Comparison of ENCODE assay signal across 25 cellular contexts in the genomic region with DNA sequence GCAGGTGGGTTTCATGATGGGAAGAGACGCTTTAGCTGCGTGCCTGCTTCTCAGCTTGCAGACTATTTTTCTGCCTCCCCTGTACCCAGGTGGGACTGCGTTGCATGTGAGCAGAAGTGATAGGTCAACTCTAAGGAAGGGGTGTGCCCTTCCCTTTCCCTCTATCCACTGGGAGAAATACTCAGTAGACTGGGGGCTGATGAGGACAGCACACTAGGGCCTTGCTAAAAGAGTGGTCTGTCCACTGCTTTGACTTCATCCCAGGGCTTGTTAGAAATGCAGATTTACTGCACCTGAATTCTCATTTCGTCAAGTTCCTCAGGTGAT.
"Had no signal": no experiment of that assay in that cellular context is flagged by ENCODE, and none has a peak within 500 bp of the region (broad histone marks: within the 10 kb centered on the region; RNA-seq: fewer than 3 reads in every experiment).

No MANE protein-coding gene starts in this region.

- DNase-seq: activated CD4-positive, alpha-beta memory T cell treated with anti-CD3 and anti-CD28 coated beads for 36 hours; activated CD4-positive, CD25-positive, alpha-beta regulatory T cell treated with anti-CD3 and anti-CD28 coated beads, Interleukin-2, amount 50 U/mL, for 72 hours; activated CD8-positive, alpha-beta memory T cell treated with anti-CD3 and anti-CD28 coated beads, Interleukin-2, amount 50 U/mL, for 48 hours; activated gamma-delta T cell; activated naive CD4-positive, alpha-beta T cell treated with anti-CD3 and anti-CD28 coated beads, Interleukin-2, amount 50 U/mL, for 16 hours; activated T-cell treated with anti-CD3 and anti-CD28 coated beads, Interleukin-2, amount 50 U/mL, for 24 hours; central memory CD4-positive, alpha-beta T cell; endodermal cell; foreskin fibroblast; hippocampal formation; left cardiac atrium; left ventricle myocardium superior; naive thymus-derived CD8-positive, alpha-beta T cell; spleen; stimulated activated naive CD4-positive, alpha-beta T cell treated with Interleukin-2 at 50 U/mL for 16 hours; T1000; WERI-Rb-1 had no signal

- H3K4me3 ChIP-seq: breast epithelium, neural progenitor cell, right atrium auricular region, spleen, tibial nerve had no signal

- H3K9ac ChIP-seq: neural progenitor cell had no signal

- H3K4me1 ChIP-seq: breast epithelium, neural progenitor cell, right atrium auricular region, tibial nerve had no signal

- H3K4me1 Mint-ChIP-seq: endodermal cell, mesothelial cell of epicardium had no signal

- H3K36me3 ChIP-seq: breast epithelium, neural progenitor cell, WERI-Rb-1 had no signal

- H3K27me3 Mint-ChIP-seq: activated CD4-positive, alpha-beta memory T cell treated with anti-CD3 and anti-CD28 coated beads for 36 hours; activated CD4-positive, alpha-beta T cell treated with anti-CD3 and anti-CD28 coated beads, Interleukin-2, amount 10 ng/mL, durations not matched to agents 24 days and 14 days; activated T-cell treated with anti-CD3 and anti-CD28 coated beads, Interleukin-2, amount 50 U/mL, for 24 hours; naive thymus-derived CD8-positive, alpha-beta T cell had no signal

- H3K4me3 Mint-ChIP-seq: activated CD4-positive, alpha-beta memory T cell treated with anti-CD3 and anti-CD28 coated beads for 36 hours; activated CD4-positive, alpha-beta T cell treated with anti-CD3 and anti-CD28 coated beads, Interleukin-2, amount 10 ng/mL, durations not matched to agents 24 days and 14 days; activated T-cell treated with anti-CD3 and anti-CD28 coated beads, Interleukin-2, amount 50 U/mL, for 24 hours; endodermal cell; mesothelial cell of epicardium; neural progenitor cell had no signal

- H3K4me2 ChIP-seq: neural progenitor cell had no signal

- H2AFZ ChIP-seq: neural progenitor cell had no signal

- ATAC-seq: esophagus mucosa; left ventricle myocardium superior; naive thymus-derived CD8-positive, alpha-beta T cell had no signal

- H3K27ac Mint-ChIP-seq: activated CD4-positive, alpha-beta T cell treated with anti-CD3 and anti-CD28 coated beads, Interleukin-2, amount 10 ng/mL, durations not matched to agents 24 days and 14 days; endodermal cell; mesothelial cell of epicardium had no signal

- FAIRE-seq: keratinocyte had no signal

- H3K27ac ChIP-seq: breast epithelium, neural progenitor cell, right atrium auricular region, spleen, tibial nerve, WERI-Rb-1 had no signal

- H3K27me3 ChIP-seq: breast epithelium, neural progenitor cell, right atrium auricular region, spleen, tibial nerve had no signal

- H3K9me3 Mint-ChIP-seq: activated CD4-positive, alpha-beta T cell treated with anti-CD3 and anti-CD28 coated beads, Interleukin-2, amount 10 ng/mL, durations not matched to agents 24 days and 14 days had no signal
